In genomic region chr9:129485140-129485758, GRCh38 we compare ENCODE assay signal across 10 cellular contexts.
DNase-seq lines count a peak whose midpoint lies in the region; ATAC-seq and TF ChIP-seq lines count a peak whose summit lies in the region.
"Had no signal": no experiment of that assay in that cellular context is flagged by ENCODE, and none has a peak within 500 bp of the region (broad histone marks: within the 10 kb centered on the region; RNA-seq: fewer than 3 reads in every experiment).

No MANE protein-coding gene starts in this region.

- H3K9me3 ChIP-seq in aorta (ENCODE audit: control insufficient read depth, low read length), result no peaks in the 10 kb centered on the region

- H3F3A ChIP-seq in GM23338 (replicated peaks; ENCODE audit: low read depth), result 0 out of 2 replicates have a peak, but pooled peaks cover 12% of the 10 kb centered on the region

- intact Hi-C loops in dendritic cell treated with granulocyte-macrophage colony-stimulating factor and Interleukin-4, amounts not matched to agents 40 ng/mL and 50 ng/mL, for 4 days (cut with micrococcal nuclease), result loop anchor here (10.0 kb wide), 1 partner anchor 150 kb away; no protein-coding TSS in a partner anchor
- intact Hi-C loops in aorta (cut with DNase I), result no loop called here

- DNase-seq in stimulated activated naive CD8-positive, alpha-beta T cell treated with anti-CD3 and anti-CD28 coated beads, Interleukin-15, Interleukin-2, amounts not matched to agents 100 U/mL and 50 U/mL, for 24 hours, result no peak
- no peak for DNase-seq in neural crest cell (ENCODE audit: low read depth, low spot score)
- no peak for DNase-seq in aorta
- DNase-seq in stimulated activated CD4-positive, alpha-beta T cell treated with anti-CD3 and anti-CD28 coated beads, Interleukin-4, amount 100 ng/mL, for 1 hour, result no peak
- DNase-seq in GM23338 (ENCODE audit: low spot score), result no peak
- DNase-seq in NCI-H748 treated with DMSO at 0.1 percent for 48 hours (lab: John Stamatoyannopoulos, UW), result no peak
- DNase-seq: stimulated activated naive CD4-positive, alpha-beta T cell treated with Interleukin-2 at 50 U/mL for 16 hours had no signal

- no peak for ATAC-seq in stimulated activated naive CD8-positive, alpha-beta T cell treated with anti-CD3 and anti-CD28 coated beads, Interleukin-15, Interleukin-2, amounts not matched to agents 100 U/mL and 50 U/mL, for 24 hours
- no peak for ATAC-seq in aorta (ENCODE audit: low FRiP score)
- no peak for ATAC-seq in GM23338
- ATAC-seq: sciatic nerve had no signal

- H3K4me3 ChIP-seq in aorta (ENCODE audit: low read length in 2 of 2) (no peak overlapping the region), GM23338 (no peak overlapping the region)

- H3K27me3 ChIP-seq in aorta (ENCODE audit: control insufficient read depth in 1 of 2, insufficient read depth in 2 of 2, low read length in 1 of 2) (no peaks in the 10 kb centered on the region), GM23338 (ENCODE audit: insufficient read depth) (peaks cover 97% of the 10 kb centered on the region)

- H3K36me3 ChIP-seq in aorta (ENCODE audit: control insufficient read depth in 1 of 2, insufficient read depth in 2 of 2, low read length in 1 of 2) (no peaks in the 10 kb centered on the region), GM23338 (ENCODE audit: insufficient read depth) (no peaks in the 10 kb centered on the region)

- H3K27ac ChIP-seq in aorta (ENCODE audit: low read depth in 1 of 2, low read length in 2 of 2), result peak overlapping the region; percentile 99
- no peak overlapping the region for H3K27ac ChIP-seq in GM23338 (ENCODE audit: low read depth)

- H3K4me1 ChIP-seq in aorta (ENCODE audit: control insufficient read depth in 1 of 2, insufficient read depth in 2 of 2, low read length in 2 of 2) (no peaks in the 10 kb centered on the region), GM23338 (ENCODE audit: insufficient read depth) (peaks cover 27% of the 10 kb centered on the region)

- no peaks in the 10 kb centered on the region for H3K79me2 ChIP-seq in GM23338 (replicated peaks; ENCODE audit: insufficient read depth)

- no peaks in the 10 kb centered on the region for H3K9me2 ChIP-seq in GM23338 (ENCODE audit: insufficient read depth)

- no peak overlapping the region for H3K4me2 ChIP-seq in GM23338

- whole genome bisulfite sequencing in aorta, 2 donors, result 37 to 39% methylated on average over 9 of the region's 9 CpGs

- H3K27me3 Mint-ChIP-seq in stimulated activated naive CD8-positive, alpha-beta T cell treated with anti-CD3 and anti-CD28 coated beads, Interleukin-15, Interleukin-2, amounts not matched to agents 100 ng/mL and 50 ng/mL, for 24 hours, result no peaks in the 10 kb centered on the region
- peaks cover 2% of the 10 kb centered on the region for H3K27me3 Mint-ChIP-seq in dendritic cell treated with granulocyte-macrophage colony-stimulating factor and Interleukin-4, amounts not matched to agents 40 ng/mL and 50 ng/mL, for 4 days
- H3K27me3 Mint-ChIP-seq in neural crest cell (ENCODE audit: low read depth) (no peaks in the 10 kb centered on the region), GM23338 (ENCODE audit: insufficient read depth, low read depth, poor library complexity) (peaks cover 78% of the 10 kb centered on the region)

- H4K20me1 ChIP-seq in GM23338 (replicated peaks; ENCODE audit: insufficient read depth), result no peaks in the 10 kb centered on the region; the same call in 1 of the 2 replicates

- H3K9me3 Mint-ChIP-seq in stimulated activated naive CD8-positive, alpha-beta T cell treated with anti-CD3 and anti-CD28 coated beads, Interleukin-15, Interleukin-2, amounts not matched to agents 100 ng/mL and 50 ng/mL, for 24 hours, result no peaks in the 10 kb centered on the region
- no peaks in the 10 kb centered on the region for H3K9me3 Mint-ChIP-seq in dendritic cell treated with granulocyte-macrophage colony-stimulating factor and Interleukin-4, amounts not matched to agents 40 ng/mL and 50 ng/mL, for 4 days
- H3K9me3 Mint-ChIP-seq in neural crest cell, result no peaks in the 10 kb centered on the region
- no peaks in the 10 kb centered on the region; the same call in 2 of the 3 replicates for H3K9me3 Mint-ChIP-seq in GM23338

- H3K4me3 Mint-ChIP-seq in stimulated activated naive CD8-positive, alpha-beta T cell treated with anti-CD3 and anti-CD28 coated beads, Interleukin-15, Interleukin-2, amounts not matched to agents 100 ng/mL and 50 ng/mL, for 24 hours, result no peak overlapping the region
- no peak overlapping the region for H3K4me3 Mint-ChIP-seq in dendritic cell treated with granulocyte-macrophage colony-stimulating factor and Interleukin-4, amounts not matched to agents 40 ng/mL and 50 ng/mL, for 4 days
- peak overlapping the region; percentile 62 for H3K4me3 Mint-ChIP-seq in neural crest cell
- H3K4me3 Mint-ChIP-seq in GM23338, result no peak overlapping the region; the same call in 2 of the 3 replicates

- H3K36me3 Mint-ChIP-seq in stimulated activated naive CD8-positive, alpha-beta T cell treated with anti-CD3 and anti-CD28 coated beads, Interleukin-15, Interleukin-2, amounts not matched to agents 100 ng/mL and 50 ng/mL, for 24 hours (ENCODE audit: low read depth), result peaks cover 8% of the 10 kb centered on the region
- H3K36me3 Mint-ChIP-seq in dendritic cell treated with granulocyte-macrophage colony-stimulating factor and Interleukin-4, amounts not matched to agents 40 ng/mL and 50 ng/mL, for 4 days (ENCODE audit: low read depth), result peaks cover 3% of the 10 kb centered on the region
- no peaks in the 10 kb centered on the region for H3K36me3 Mint-ChIP-seq in neural crest cell (ENCODE audit: low read depth)
- H3K36me3 Mint-ChIP-seq in GM23338 (ENCODE audit: low read depth), result no peaks in the 10 kb centered on the region

- no peak overlapping the region for H2AFZ ChIP-seq in GM23338

- H3K27ac Mint-ChIP-seq in stimulated activated naive CD8-positive, alpha-beta T cell treated with anti-CD3 and anti-CD28 coated beads, Interleukin-15, Interleukin-2, amounts not matched to agents 100 ng/mL and 50 ng/mL, for 24 hours, result peak overlapping the region; percentile 36
- H3K27ac Mint-ChIP-seq in dendritic cell treated with granulocyte-macrophage colony-stimulating factor and Interleukin-4, amounts not matched to agents 40 ng/mL and 50 ng/mL, for 4 days, result peak overlapping the region; percentile 73
- H3K27ac Mint-ChIP-seq in neural crest cell (ENCODE audit: unreplicated experiment), result no peak overlapping the region
- no peak overlapping the region for H3K27ac Mint-ChIP-seq in GM23338

- peaks cover 58% of the 10 kb centered on the region for H3K4me1 Mint-ChIP-seq in stimulated activated naive CD8-positive, alpha-beta T cell treated with anti-CD3 and anti-CD28 coated beads, Interleukin-15, Interleukin-2, amounts not matched to agents 100 ng/mL and 50 ng/mL, for 24 hours (ENCODE audit: low read depth)
- peaks cover 81% of the 10 kb centered on the region for H3K4me1 Mint-ChIP-seq in dendritic cell treated with granulocyte-macrophage colony-stimulating factor and Interleukin-4, amounts not matched to agents 40 ng/mL and 50 ng/mL, for 4 days (ENCODE audit: low read depth)
- H3K4me1 Mint-ChIP-seq in neural crest cell, result peaks cover 55% of the 10 kb centered on the region
- H3K4me1 Mint-ChIP-seq in GM23338, result peaks cover 38% of the 10 kb centered on the region

- TF ChIP-seq CTCF in neural crest cell (conservative IDR thresholded peaks at IDR 0.05) (no peak), GM23338 (conservative IDR thresholded peaks at IDR 0.05; ENCODE audit: low read depth in 2 of 2) (no peak)

TF ChIP-seq in GM23338, 12 proteins besides CTCF, POLR2A, EP300 and RAD21:
- no peak for TF ChIP-seq JUNB (IDR thresholded peaks at IDR 0.05; ENCODE audit: unreplicated experiment)
- no peak for TF ChIP-seq NANOG (IDR thresholded peaks at IDR 0.05; ENCODE audit: borderline replicate concordance)
- no peak for TF ChIP-seq EZH2phosphoT487 (IDR thresholded peaks at IDR 0.05; ENCODE audit: unreplicated experiment)
- no peak for TF ChIP-seq POLR2AphosphoS5 (IDR thresholded peaks at IDR 0.05; ENCODE audit: low read depth)
- no peak for TF ChIP-seq REST (IDR thresholded peaks at IDR 0.05; ENCODE audit: unreplicated experiment)
- TF ChIP-seq CREB1 (CRISPR knock-in tag; IDR thresholded peaks at IDR 0.05; ENCODE audit: low read depth), result no peak
- no peak for TF ChIP-seq EZH2 (IDR thresholded peaks at IDR 0.05; ENCODE audit: low read depth, unreplicated experiment)
- TF ChIP-seq ZNF114 (CRISPR knock-in tag; IDR thresholded peaks at IDR 0.05), result no peak
- TF ChIP-seq ETS1 (IDR thresholded peaks at IDR 0.05), result no peak

Comparison
In these comparisons a context has a peak if more than half of its experiments do, and no peak if none do; other contexts are left out.
1. H3K27ac Mint-ChIP-seq: peak in stimulated activated naive CD8-positive, alpha-beta T cell treated with anti-CD3 and anti-CD28 coated beads, Interleukin-15, Interleukin-2, amounts not matched to agents 100 ng/mL and 50 ng/mL, for 24 hours (single experiment) and dendritic cell treated with granulocyte-macrophage colony-stimulating factor and Interleukin-4, amounts not matched to agents 40 ng/mL and 50 ng/mL, for 4 days (single experiment); none in neural crest cell (single experiment) and GM23338 (single experiment).